27 cellular contexts compared by ENCODE assay signal in genomic region chr7:25911738-25912607, GRCh38.
"Had no signal": no experiment of that assay in that cellular context is flagged by ENCODE, and none has a peak within 500 bp of the region (broad histone marks: within the 10 kb centered on the region; RNA-seq: fewer than 3 reads in every experiment).

No MANE protein-coding gene starts in this region.

- DNase-seq: activated CD4-positive, alpha-beta T cell treated with anti-CD3 and anti-CD28 coated beads for 36 hours; activated CD8-positive, alpha-beta memory T cell treated with anti-CD3 and anti-CD28 coated beads, Interleukin-2, amount 50 U/mL, for 4 hours; activated CD8-positive, alpha-beta T cell treated with anti-CD3 and anti-CD28 coated beads for 36 hours; activated gamma-delta T cell treated with Interleukin-2 at 50 U/mL for 16 hours; activated naive CD4-positive, alpha-beta T cell treated with anti-CD3 and anti-CD28 coated beads, Interleukin-2, amount 10 ng/mL, durations not matched to agents 7 days and 5 days; activated naive CD8-positive, alpha-beta T cell treated with anti-CD3 and anti-CD28 coated beads, Interleukin-2, amount 10 ng/mL, durations not matched to agents 7 days and 5 days; activated T-cell treated with anti-CD3 and anti-CD28 coated beads, Interleukin-2, amount 50 U/mL, for 72 hours; adrenal gland; anterior cingulate cortex; caudate nucleus; colonic mucosa; Karpas-422; NCI-H1048; NCI-H187; NCI-H2171; NCI-H2227 treated with DMSO at 0.1 percent for 48 hours; NCI-H446 treated with DMSO at 0.1 percent for 48 hours; NCI-H524 treated with DMSO at 0.1 percent for 48 hours; NCI-H774; NK-92 treated with Interleukin-12 subunit alpha and Interleukin-12 subunit beta, amount 100 ng/mL, for 24 hours; PC-9; SHP77 treated with DMSO at 0.1 percent for 48 hours; T-cell; T-helper 2 cell; T1000; WERI-Rb-1 had no signal

- H2AFZ ChIP-seq: PC-9 had no signal

- H3K36me3 ChIP-seq: adrenal gland, breast epithelium, colonic mucosa, WERI-Rb-1 had no signal

- ATAC-seq: activated CD4-positive, alpha-beta T cell treated with anti-CD3 and anti-CD28 coated beads for 36 hours; activated CD8-positive, alpha-beta T cell treated with anti-CD3 and anti-CD28 coated beads for 36 hours; activated T-cell treated with anti-CD3 and anti-CD28 coated beads, Interleukin-2, amount 50 U/mL, for 72 hours; T-cell had no signal

- H3K4me3 ChIP-seq: adrenal gland, breast epithelium, colonic mucosa, PC-9 had no signal

- H3K27ac ChIP-seq: adrenal gland, breast epithelium, colonic mucosa, PC-9, WERI-Rb-1 had no signal

- H3K4me2 ChIP-seq: PC-9 had no signal

- H3K9me3 ChIP-seq: adrenal gland, breast epithelium, colonic mucosa had no signal

- H3K27me3 ChIP-seq: adrenal gland, colonic mucosa had no signal

- H3K4me1 ChIP-seq: adrenal gland, breast epithelium, colonic mucosa had no signal
